9 cellular contexts compared by ENCODE assay signal in genomic region chr17:39001703-39002637, GRCh38. TPM values are rescaled to one million over a fixed set of nuclear protein-coding genes. Genes with fewer than 3 reads are reported as not detected.
A peak's percentile ranks its signal among the peaks of the same experiment; 100 is the strongest.
DNase-seq lines count a peak whose midpoint lies in the region; ATAC-seq and TF ChIP-seq lines count a peak whose summit lies in the region.
"Had no signal": no experiment of that assay in that cellular context is flagged by ENCODE, and none has a peak within 500 bp of the region (broad histone marks: within the 10 kb centered on the region; RNA-seq: fewer than 3 reads in every experiment).

No MANE protein-coding gene starts in this region.

- H2BK5ac ChIP-seq in trophoblast cell (ENCODE audit: low read depth, low read length, poor library complexity), result no peak overlapping the region

- H3K14ac ChIP-seq in trophoblast cell (ENCODE audit: low read length), result no peak overlapping the region

- CTCF ChIA-PET in Calu3 (lab: Charles Lee), result interaction anchor here (0.5 to 2.3 kb wide), 13 partner anchors 10 to 1999 kb away, joined by 3 to 13 read pairs (median 3); no protein-coding TSS in a partner anchor

- no peak overlapping the region for H2BK12ac ChIP-seq in trophoblast cell (ENCODE audit: low read length)

- BruUV-seq in Calu3 (replicated peaks; lab: Mats Ljungman, UMichigan), result no TSS peak

- H2AK5ac ChIP-seq in trophoblast cell (ENCODE audit: low read length), result no peak overlapping the region

- peaks cover 25% of the 10 kb centered on the region for H3K4me1 Mint-ChIP-seq in Calu3 (ENCODE audit: low read depth, unreplicated experiment)
- peaks cover 8 to 12% of the 10 kb centered on the region in 2 donors for H3K4me1 Mint-ChIP-seq in stimulated activated naive B cell treated with anti-CD40 and anti-IgM and Interleukin-4, amounts not matched to agents 10 μg/mL and 1 μg/mL and 100 μg/mL, for 72 hours

- no CpG with 5 or more reads among the region's 9 CpGs for WGBS in trophoblast cell (ENCODE audit: extremely low coverage, insufficient coverage, insufficient read length)

- H3K9me3 Mint-ChIP-seq in Calu3 (ENCODE audit: low read depth, unreplicated experiment), result peaks cover 23% of the 10 kb centered on the region
- H3K9me3 Mint-ChIP-seq in stimulated activated naive B cell treated with anti-CD40 and anti-IgM and Interleukin-4, amounts not matched to agents 10 μg/mL and 1 μg/mL and 100 μg/mL, for 72 hours, result peaks cover 3 to 5% of the 10 kb centered on the region in 2 donors

- peaks cover 58% of the 10 kb centered on the region for H3K27me3 Mint-ChIP-seq in Calu3 (ENCODE audit: unreplicated experiment)
- H3K27me3 Mint-ChIP-seq in stimulated activated naive B cell treated with anti-CD40 and anti-IgM and Interleukin-4, amounts not matched to agents 10 μg/mL and 1 μg/mL and 100 μg/mL, for 72 hours, result peaks cover 45% of the 10 kb centered on the region in 2 donors

- no peak overlapping the region for H3K4me3 ChIP-seq in RWPE2 (ENCODE audit: severe bottlenecking)
- no peak overlapping the region for H3K4me3 ChIP-seq in fibroblast of pulmonary artery (replicated peaks; ENCODE audit: low read depth, low read length)
- no peak overlapping the region for H3K4me3 ChIP-seq in trophoblast cell (ENCODE audit: low read depth, low read length)

- H3K79me1 ChIP-seq in trophoblast cell (ENCODE audit: low read length), result no peaks in the 10 kb centered on the region

- H3K27me3 ChIP-seq in RWPE2 (ENCODE audit: insufficient read depth, poor library complexity, severe bottlenecking) (no peaks in the 10 kb centered on the region), trophoblast cell (ENCODE audit: insufficient read depth, low read length) (no peaks in the 10 kb centered on the region)

- H3K27ac ChIP-seq in RWPE2 (ENCODE audit: poor library complexity, severe bottlenecking) (no peak overlapping the region), trophoblast cell (ENCODE audit: low read depth, low read length) (no peak overlapping the region)

- intact Hi-C loops in Calu3 (cut with micrococcal nuclease; ENCODE audit: unreplicated experiment), result loop anchor here (2.0 kb wide), 1 partner anchor 25 kb away; no protein-coding TSS in a partner anchor

- H4K91ac ChIP-seq in trophoblast cell (ENCODE audit: low read depth, low read length), result no peak overlapping the region

- no peak overlapping the region for H2BK120ac ChIP-seq in trophoblast cell (ENCODE audit: insufficient read depth, low read length, poor library complexity)

- no peaks in the 10 kb centered on the region for H3K36me3 ChIP-seq in RWPE2 (ENCODE audit: low read depth)
- H3K36me3 ChIP-seq in trophoblast cell (ENCODE audit: control insufficient read depth in 1 of 2, insufficient read depth in 2 of 2, low read length in 2 of 2), result no peaks in the 10 kb centered on the region

- H3K36me3 Mint-ChIP-seq in Calu3 (ENCODE audit: insufficient read depth, unreplicated experiment), result no peaks in the 10 kb centered on the region
- peaks cover 5 to 7% of the 10 kb centered on the region in 2 donors for H3K36me3 Mint-ChIP-seq in stimulated activated naive B cell treated with anti-CD40 and anti-IgM and Interleukin-4, amounts not matched to agents 10 μg/mL and 1 μg/mL and 100 μg/mL, for 72 hours

- H4K8ac ChIP-seq in trophoblast cell (ENCODE audit: low read depth, low read length), result no peak overlapping the region

- H3K4ac ChIP-seq in trophoblast cell (ENCODE audit: low read depth, low read length), result no peak overlapping the region

- TF ChIP-seq CTCF in Calu3 (IDR thresholded peaks at IDR 0.05; ENCODE audit: unreplicated experiment) (no peak), RWPE2 (IDR thresholded peaks at IDR 0.05; ENCODE audit: poor library complexity, severe bottlenecking) (no peak), fibroblast of pulmonary artery (IDR thresholded peaks at IDR 0.05; ENCODE audit: low read length, missing control alignments) (no peak)

- H3K9me3 ChIP-seq in RWPE2 (ENCODE audit: severe bottlenecking) (no peaks in the 10 kb centered on the region), trophoblast cell (ENCODE audit: insufficient read depth, low read depth, low read length) (no peaks in the 10 kb centered on the region)

- H3K27ac Mint-ChIP-seq in Calu3 (ENCODE audit: unreplicated experiment), result no peak overlapping the region
- H3K27ac Mint-ChIP-seq in stimulated activated naive B cell treated with anti-CD40 and anti-IgM and Interleukin-4, amounts not matched to agents 10 μg/mL and 1 μg/mL and 100 μg/mL, for 72 hours, result no peak overlapping the region

- no peak overlapping the region for H4K12ac ChIP-seq in trophoblast cell (ENCODE audit: low read depth, low read length)

- ATAC-seq in RWPE2 (ENCODE audit: low read depth), result peak; percentile 65; the same call in 2 of the 3 replicates
- no peak for ATAC-seq in GM21423 (IDR thresholded peaks at IDR 0.05; ENCODE audit: unreplicated experiment)
- ATAC-seq in stimulated activated naive B cell treated with anti-CD40 and anti-IgM and Interleukin-4, amounts not matched to agents 10 μg/mL and 1 μg/mL and 100 μg/mL, for 72 hours (replicated peaks), result no peak
- no peak for ATAC-seq in GM18519 (IDR thresholded peaks at IDR 0.05; ENCODE audit: low FRiP score, unreplicated experiment)

- H3K23ac ChIP-seq in trophoblast cell (ENCODE audit: low read length), result no peak overlapping the region

- H3K79me2 ChIP-seq in trophoblast cell (ENCODE audit: control insufficient read depth, insufficient read depth, low read length, poor library complexity), result no peaks in the 10 kb centered on the region

- no peak overlapping the region for H3K4me2 ChIP-seq in trophoblast cell (ENCODE audit: low read length)

- no peak overlapping the region for H2AFZ ChIP-seq in trophoblast cell (ENCODE audit: insufficient read depth, low read length, poor library complexity)

- no peaks in the 10 kb centered on the region for H3K4me1 ChIP-seq in RWPE2 (ENCODE audit: insufficient read depth, poor library complexity, severe bottlenecking)
- no peaks in the 10 kb centered on the region for H3K4me1 ChIP-seq in trophoblast cell (ENCODE audit: control insufficient read depth in 1 of 2, insufficient read depth in 2 of 2, low read length in 2 of 2)

- H3K18ac ChIP-seq in trophoblast cell (ENCODE audit: low read length), result no peak overlapping the region

- DNase-seq in Calu3, result peak; percentile 93
- no peak for DNase-seq in RWPE2 (ENCODE audit: low spot score)
- DNase-seq in fibroblast of pulmonary artery (ENCODE audit: low read depth), result peak; percentile 87
- peak; percentile 48 to 64 for DNase-seq in trophoblast cell
- DNase-seq in stimulated activated naive B cell treated with anti-CD40 and anti-IgM and Interleukin-4, amounts not matched to agents 10 μg/mL and 1 μg/mL and 100 μg/mL, for 72 hours, result no peak
- DNase-seq in SW480 (ENCODE audit: low spot score), result no peak
- DNase-seq: NCI-H510A had no signal

- no peak overlapping the region for H3K9ac ChIP-seq in trophoblast cell (ENCODE audit: low read length)

- H3K4me3 Mint-ChIP-seq in Calu3 (ENCODE audit: low read depth, unreplicated experiment), result peak overlapping the region; percentile 0
- H3K4me3 Mint-ChIP-seq in stimulated activated naive B cell treated with anti-CD40 and anti-IgM and Interleukin-4, amounts not matched to agents 10 μg/mL and 1 μg/mL and 100 μg/mL, for 72 hours, result no peak overlapping the region

RNA-seq across cellular contexts. Expression of gene FBXO47, which starts 34.8 kb away (rescaled TPM):
- not detected in 2 replicates for total RNA-seq in Calu3 (2022)
- polyA plus RNA-seq in trophoblast cell (2013), result not detected in 2 replicates

Comparison
In these comparisons a context has a peak if more than half of its experiments do, and no peak if none do; other contexts are left out.
1. DNase-seq: peak in Calu3 (single experiment), fibroblast of pulmonary artery (single experiment) and trophoblast cell (2 of 2); none in RWPE2 (single experiment), stimulated activated naive B cell treated with anti-CD40 and anti-IgM and Interleukin-4, amounts not matched to agents 10 μg/mL and 1 μg/mL and 100 μg/mL, for 72 hours (single experiment) and SW480 (single experiment).